In genomic region chr7:44038961-44039558, GRCh38 we compare ENCODE assay signal across 9 cellular contexts. TPM values are rescaled to one million over a fixed set of nuclear protein-coding genes. Genes with fewer than 3 reads are reported as not detected.
DNase-seq lines count a peak whose midpoint lies in the region; ATAC-seq, FAIRE-seq and TF ChIP-seq lines count a peak whose summit lies in the region.
"Not testable (repeated sequence)": the region's sequence is repeated elsewhere in the genome, so short reads cannot be mapped to it uniquely, and the experiment has no call there.
"Had no signal": no experiment of that assay in that cellular context is flagged by ENCODE, and none has a peak within 500 bp of the region (broad histone marks: within the 10 kb centered on the region; RNA-seq: fewer than 3 reads in every experiment).

No MANE protein-coding gene starts in this region.

- H3K27me3 ChIP-seq in spleen (replicated peaks in 1 of 7), result not testable (repeated sequence)

- POLR2A ChIA-PET in A549 (lab: Yijun Ruan, JAX), result not testable (repeated sequence)

- CTCF ChIA-PET in A549 (lab: Yijun Ruan, JAX), result not testable (repeated sequence)

- H3K36me3 ChIP-seq in spleen, result not testable (repeated sequence)

- H3K27me3 Mint-ChIP-seq in activated CD4-positive, alpha-beta T cell treated with anti-CD3 and anti-CD28 coated beads, Interleukin-2, amount 10 ng/mL, durations not matched to agents 24 days and 14 days, result not testable (repeated sequence)

- WGBS in A549 (ENCODE audit: missing lambda C conversion rate), result 13% methylated on average over 10 of the region's 26 CpGs
- WGBS in spleen, 5 donors, result 2 to 18% (median 12%) methylated on average over 6 to 19 of the region's 26 CpGs

- TF ChIP-seq CTCF in A549 (IDR thresholded peaks at IDR 0.05); spleen (IDR thresholded peaks at IDR 0.05 in 8 of 11, conservative IDR thresholded peaks at IDR 0.05 in 3 of 11): not testable (repeated sequence)

- TF ChIP-seq EP300 in A549 (IDR thresholded peaks at IDR 0.05), result not testable (repeated sequence)

- ATAC-seq in A549 (peak; percentile 76 to 86), GM19025 (IDR thresholded peaks at IDR 0.05; ENCODE audit: low read depth, unreplicated experiment) (peak; percentile 57), HG03135 (IDR thresholded peaks at IDR 0.05; ENCODE audit: unreplicated experiment) (peak; percentile 52)

- H3K4me3 Mint-ChIP-seq in activated CD4-positive, alpha-beta T cell treated with anti-CD3 and anti-CD28 coated beads, Interleukin-2, amount 10 ng/mL, durations not matched to agents 24 days and 14 days, result peak overlapping the region; percentile 75

- H3K27ac Mint-ChIP-seq in activated CD4-positive, alpha-beta T cell treated with anti-CD3 and anti-CD28 coated beads, Interleukin-2, amount 10 ng/mL, durations not matched to agents 24 days and 14 days, result peak overlapping the region; percentile 82

- H3K9me3 Mint-ChIP-seq in activated CD4-positive, alpha-beta T cell treated with anti-CD3 and anti-CD28 coated beads, Interleukin-2, amount 10 ng/mL, durations not matched to agents 24 days and 14 days, result not testable (repeated sequence)

- H3K4me3 ChIP-seq in A549, result peak overlapping the region; percentile 36; the same call in 2 of the 3 replicates
- peak overlapping the region in 4 of 8 donors; percentile 25 to 64 (median 32) for H3K4me3 ChIP-seq in spleen

- not testable (repeated sequence) for H3K27ac ChIP-seq in A549
- peak overlapping the region in 7 of 8 donors; percentile 61 to 89 (median 83) for H3K27ac ChIP-seq in spleen

- peaks cover 14% of the 10 kb centered on the region for H3K4me1 Mint-ChIP-seq in activated CD4-positive, alpha-beta T cell treated with anti-CD3 and anti-CD28 coated beads, Interleukin-2, amount 10 ng/mL, durations not matched to agents 24 days and 14 days

- H3K4me1 ChIP-seq in A549, result not testable (repeated sequence)
- peaks cover 5 to 26% (median 15%) of the 10 kb centered on the region in 6 donors for H3K4me1 ChIP-seq in spleen

- not testable (repeated sequence) for H3K9me3 ChIP-seq in A549, spleen

- FAIRE-seq in A549 (lab: Jason Lieb, UNC), result not testable (repeated sequence)

- not testable (repeated sequence) for TF ChIP-seq RAD21 in A549 (conservative IDR thresholded peaks at IDR 0.05 in 1 of 2, IDR thresholded peaks at IDR 0.05 in 1 of 2)

- TF ChIP-seq POLR2A in A549 (IDR thresholded peaks at IDR 0.05; ENCODE audit: low read length); spleen (IDR thresholded peaks at IDR 0.05): not testable (repeated sequence)

- intact Hi-C loops in activated CD4-positive, alpha-beta T cell treated with anti-CD3 and anti-CD28 coated beads, Interleukin-2, amount 10 ng/mL, durations not matched to agents 24 days and 14 days (cut with micrococcal nuclease); spleen (cut with DNase I; ENCODE audit: low total_unique reads): not testable (repeated sequence)

- peak; percentile 64 to 86 for DNase-seq in A549 (ENCODE audit: low read depth in 1 of 2, low spot score in 1 of 2)
- peak; percentile 84 for DNase-seq in NCI-H510A (lab: John Stamatoyannopoulos, UW)
- peak; percentile 95 for DNase-seq in activated CD4-positive, alpha-beta T cell treated with anti-CD3 and anti-CD28 coated beads, Interleukin-2, amount 10 ng/mL, durations not matched to agents 24 days and 14 days
- DNase-seq in central memory CD4-positive, alpha-beta T cell, result peak; percentile 81
- peak; percentile 96 for DNase-seq in islet precursor cell
- peak; percentile 97 for DNase-seq in spleen

- H3K4me2 ChIP-seq in A549, result peak overlapping the region; percentile 76

- H3K36me3 Mint-ChIP-seq in activated CD4-positive, alpha-beta T cell treated with anti-CD3 and anti-CD28 coated beads, Interleukin-2, amount 10 ng/mL, durations not matched to agents 24 days and 14 days (ENCODE audit: low read depth), result not testable (repeated sequence)

RNA-seq across cellular contexts. Expression of gene DBNL, which starts 5.4 kb away (rescaled TPM):
- 41.8 and 41.9 TPM in 2 replicates for polyA plus RNA-seq in A549 (2011; rRNA removed)
- polyA plus RNA-seq in A549 (2012; cell fraction: cytosol; rRNA removed), result 80.7 and 99.5 TPM in 2 replicates
- polyA plus RNA-seq in A549 (2012; cell fraction: nucleus; rRNA removed), result 97.5 and 115 TPM in 2 replicates
- 85.0 to 95.9 TPM (median 95.0 TPM) in 3 replicates for polyA plus RNA-seq in A549 (2017; fragmentation: RNase III; extraction: RNeasy Plus Mini Kit Qiagen cat#74134 plus additional on column Dnase treatment)
- 52.4 and 62.9 TPM in 2 replicates for polyA minus RNA-seq in A549 (2011; rRNA and poly(A)+ RNA removed)
- total RNA-seq in activated CD4-positive, alpha-beta T cell treated with anti-CD3 and anti-CD28 coated beads, Interleukin-2, amount 10 ng/mL, durations not matched to agents 24 days and 14 days, result 127 and 131 TPM in 2 replicates
- 100 to 1,000 TPM; 169 to 257 (median 210) TPM for total RNA-seq in spleen
- 100 to 1,000 TPM; 118 to 205 (median 134) TPM for polyA plus RNA-seq in spleen

RNA-seq across cellular contexts. Expression of gene PGAM2, which starts 26.3 kb away (rescaled TPM):
- not detected in 2 replicates for polyA plus RNA-seq in A549 (2011; rRNA removed)
- polyA plus RNA-seq in A549 (2012; cell fraction: cytosol; rRNA removed), result not detected in 2 replicates
- polyA plus RNA-seq in A549 (2012; cell fraction: nucleus; rRNA removed), result 0.29 and 0.37 TPM in 2 replicates
- not detected in 3 replicates for polyA plus RNA-seq in A549 (2017; fragmentation: RNase III; extraction: RNeasy Plus Mini Kit Qiagen cat#74134 plus additional on column Dnase treatment)
- not detected in 2 replicates for polyA minus RNA-seq in A549 (2011; rRNA and poly(A)+ RNA removed)
- 0.42 TPM in 1 of 2 replicates, not detected in the other for total RNA-seq in activated CD4-positive, alpha-beta T cell treated with anti-CD3 and anti-CD28 coated beads, Interleukin-2, amount 10 ng/mL, durations not matched to agents 24 days and 14 days
- total RNA-seq in spleen, result 1 to 10 TPM in 4 of 7 donors, under 1 TPM in 2, not detected in 1; 0.75 to 2.8 (median 1.2) TPM
- 1 to 10 TPM; 1.6 to 4.0 (median 2.6) TPM for polyA plus RNA-seq in spleen
- total RNA-seq: A172 had no signal

RNA-seq across cellular contexts. Expression of gene SPDYE1, which starts 41.4 kb away (rescaled TPM):
- not detected in 2 replicates for polyA plus RNA-seq in A549 (2011; rRNA removed)
- not detected in 2 replicates for polyA plus RNA-seq in A549 (2012; cell fraction: cytosol; rRNA removed)
- not detected in 2 replicates for polyA plus RNA-seq in A549 (2012; cell fraction: nucleus; rRNA removed)
- not detected in 3 replicates for polyA plus RNA-seq in A549 (2017; fragmentation: RNase III; extraction: RNeasy Plus Mini Kit Qiagen cat#74134 plus additional on column Dnase treatment)
- not detected in 2 replicates for polyA minus RNA-seq in A549 (2011; rRNA and poly(A)+ RNA removed)
- not detected in 2 replicates for total RNA-seq in activated CD4-positive, alpha-beta T cell treated with anti-CD3 and anti-CD28 coated beads, Interleukin-2, amount 10 ng/mL, durations not matched to agents 24 days and 14 days
- total RNA-seq in spleen, result not detected
- not detected for polyA plus RNA-seq in spleen
- total RNA-seq: A172 had no signal

RNA-seq across cellular contexts. Expression of gene POLM, which starts 43.3 kb away (rescaled TPM):
- polyA plus RNA-seq in A549 (2011; rRNA removed), result 4.6 and 6.4 TPM in 2 replicates
- polyA plus RNA-seq in A549 (2012; cell fraction: cytosol; rRNA removed), result 5.3 and 6.1 TPM in 2 replicates
- 25.0 and 32.7 TPM in 2 replicates for polyA plus RNA-seq in A549 (2012; cell fraction: nucleus; rRNA removed)
- 5.5 to 7.3 TPM (median 6.6 TPM) in 3 replicates for polyA plus RNA-seq in A549 (2017; fragmentation: RNase III; extraction: RNeasy Plus Mini Kit Qiagen cat#74134 plus additional on column Dnase treatment)
- polyA minus RNA-seq in A549 (2011; rRNA and poly(A)+ RNA removed), result 8.1 and 13.8 TPM in 2 replicates
- total RNA-seq in activated CD4-positive, alpha-beta T cell treated with anti-CD3 and anti-CD28 coated beads, Interleukin-2, amount 10 ng/mL, durations not matched to agents 24 days and 14 days, result 39.3 and 41.9 TPM in 2 replicates
- 100 to 1,000 TPM in 1 of 7 donors, 10 to 100 TPM in 6; 42.8 to 104 (median 63.4) TPM for total RNA-seq in spleen
- polyA plus RNA-seq in spleen, result 10 to 100 TPM; 22.0 to 44.9 (median 30.3) TPM
